In genomic region chr15:66145242-66146182, GRCh38 we compare ENCODE assay signal across 15 cellular contexts.
A peak's percentile ranks its signal among the peaks of the same experiment; 100 is the strongest.
DNase-seq lines count a peak whose midpoint lies in the region; ATAC-seq, FAIRE-seq and TF ChIP-seq lines count a peak whose summit lies in the region.
"Had no signal": no experiment of that assay in that cellular context is flagged by ENCODE, and none has a peak within 500 bp of the region (broad histone marks: within the 10 kb centered on the region; RNA-seq: fewer than 3 reads in every experiment).

No MANE protein-coding gene starts in this region.

- no peak overlapping the region for H3K9ac ChIP-seq in SK-N-SH
- H3K9ac ChIP-seq in astrocyte (ENCODE audit: low read length), result no peak overlapping the region
- no peak overlapping the region for H3K9ac ChIP-seq in mammary epithelial cell (ENCODE audit: insufficient read depth, low read length)
- H3K9ac ChIP-seq: parathyroid adenoma had no signal

- BruUV-seq in mammary epithelial cell (replicated peaks; lab: Mats Ljungman, UMichigan), result no TSS peak

- H3K9me3 ChIP-seq in SK-N-SH (no peaks in the 10 kb centered on the region), astrocyte (ENCODE audit: insufficient read depth, low read depth, low read length) (no peaks in the 10 kb centered on the region), mammary epithelial cell (replicated peaks; ENCODE audit: insufficient read depth, low read length) (no peaks in the 10 kb centered on the region)
- H3K9me3 ChIP-seq: vagina had no signal

- dilution Hi-C loops in mammary epithelial cell (cut with HindIII; ENCODE audit: low sequenced_read_pairs), result no loop called here

- no peak for TF ChIP-seq CTCF in SK-N-SH (IDR thresholded peaks at IDR 0.05)
- TF ChIP-seq CTCF in astrocyte (IDR thresholded peaks at IDR 0.05; ENCODE audit: insufficient read depth, low read depth, low read length), result no peak
- no peak for TF ChIP-seq CTCF in endothelial cell (IDR thresholded peaks at IDR 0.05; ENCODE audit: unreplicated experiment)
- TF ChIP-seq CTCF in mammary epithelial cell (conservative IDR thresholded peaks at IDR 0.05 in 1 of 2, IDR thresholded peaks at IDR 0.05 in 1 of 2; ENCODE audit: extremely low read depth in 1 of 2, insufficient read depth in 1 of 2, low read depth in 1 of 2, low read length in 2 of 2), result no peak

- ATAC-seq in SK-N-SH treated with all-trans-retinoic acid at 6 μM for 48 hours, result no peak
- ATAC-seq in GM18909 (IDR thresholded peaks at IDR 0.05; ENCODE audit: poor library complexity, unreplicated experiment), result no peak
- ATAC-seq: T-cell had no signal

- H3K79me2 ChIP-seq in SK-N-SH (ENCODE audit: insufficient read depth), result no peaks in the 10 kb centered on the region
- H3K79me2 ChIP-seq in astrocyte (ENCODE audit: insufficient read depth, low read length), result no peaks in the 10 kb centered on the region
- H3K79me2 ChIP-seq in mammary epithelial cell (ENCODE audit: insufficient read depth, low read length), result no peaks in the 10 kb centered on the region
- H3K79me2 ChIP-seq: hepatocyte, parathyroid adenoma had no signal

- WGBS in SK-N-SH (ENCODE audit: low lambda C conversion rate), result 33% methylated on average over 10 of the region's 10 CpGs
- whole genome bisulfite sequencing in mammary epithelial cell (ENCODE audit: low coverage, missing lambda C conversion rate), result 64% methylated on average over 10 of the region's 10 CpGs

- H2AFZ ChIP-seq in SK-N-SH (ENCODE audit: low read depth) (no peak overlapping the region), astrocyte (ENCODE audit: low read depth, low read length) (no peak overlapping the region), mammary epithelial cell (ENCODE audit: low read depth, low read length) (no peak overlapping the region)
- H2AFZ ChIP-seq: hepatocyte, parathyroid adenoma had no signal

- H3K4me3 Mint-ChIP-seq in astrocyte (ENCODE audit: unreplicated experiment) (no peak overlapping the region), endothelial cell (ENCODE audit: unreplicated experiment) (no peak overlapping the region)
- H3K4me3 Mint-ChIP-seq: activated CD4-positive, alpha-beta memory T cell treated with anti-CD3 and anti-CD28 coated beads, Interleukin-2, amount 10 ng/mL, durations not matched to agents 7 days and 5 days; T-cell had no signal

- H3K4me2 ChIP-seq in SK-N-SH, result no peak overlapping the region
- no peak overlapping the region for H3K4me2 ChIP-seq in astrocyte (ENCODE audit: low read length)
- no peak overlapping the region for H3K4me2 ChIP-seq in mammary epithelial cell (ENCODE audit: insufficient read depth, low read depth, low read length)
- H3K4me2 ChIP-seq: hepatocyte had no signal

- DNase-seq in SK-N-SH, result peak; percentile 48
- DNase-seq in NCI-H2171 treated with DMSO at 0.1 percent for 48 hours (lab: John Stamatoyannopoulos, UW), result peak; percentile 77
- peak; percentile 2 for DNase-seq in astrocyte (ENCODE audit: low read depth)
- no peak for DNase-seq in endothelial cell (ENCODE audit: low spot score)
- DNase-seq in GM19240 (ENCODE audit: insufficient read length, low spot score), result no peak
- no peak for DNase-seq in mammary epithelial cell
- DNase-seq: activated CD4-positive, alpha-beta memory T cell treated with anti-CD3 and anti-CD28 coated beads, Interleukin-2, amount 10 ng/mL, durations not matched to agents 7 days and 5 days; activated gamma-delta T cell treated with Interleukin-2 at 50 U/mL for 16 hours; central memory CD4-positive, alpha-beta T cell; T-cell had no signal

- peaks cover 3% of the 10 kb centered on the region for H3K36me3 Mint-ChIP-seq in astrocyte (ENCODE audit: low read depth, unreplicated experiment)
- H3K36me3 Mint-ChIP-seq in endothelial cell (ENCODE audit: low read depth, unreplicated experiment), result no peaks in the 10 kb centered on the region
- H3K36me3 Mint-ChIP-seq: T-cell had no signal

- H3K4me1 Mint-ChIP-seq in astrocyte (ENCODE audit: low read depth, unreplicated experiment), result peaks cover 9% of the 10 kb centered on the region
- peaks cover 14% of the 10 kb centered on the region for H3K4me1 Mint-ChIP-seq in endothelial cell (ENCODE audit: unreplicated experiment)
- H3K4me1 Mint-ChIP-seq: T-cell had no signal

- H3K27ac Mint-ChIP-seq in astrocyte (ENCODE audit: unreplicated experiment) (no peak overlapping the region), endothelial cell (ENCODE audit: unreplicated experiment) (no peak overlapping the region)
- H3K27ac Mint-ChIP-seq: activated CD4-positive, alpha-beta memory T cell treated with anti-CD3 and anti-CD28 coated beads, Interleukin-2, amount 10 ng/mL, durations not matched to agents 7 days and 5 days; T-cell had no signal

- no peak overlapping the region for H3K4me3 ChIP-seq in SK-N-SH (ENCODE audit: low read depth in 2 of 2, low read length in 1 of 2)
- no peak overlapping the region for H3K4me3 ChIP-seq in astrocyte (ENCODE audit: insufficient read depth, low read depth, low read length)
- no peak overlapping the region for H3K4me3 ChIP-seq in mammary epithelial cell (replicated peaks in 1 of 3; ENCODE audit: insufficient read depth in 1 of 3, low read depth in 2 of 3, low read length in 3 of 3)
- H3K4me3 ChIP-seq: hepatocyte, vagina had no signal

- intact Hi-C loops in mammary epithelial cell (cut with micrococcal nuclease), result no loop called here

- POLR2A ChIA-PET in SK-N-SH (lab: Yijun Ruan, JAX), result no interaction called here

- H3K27me3 ChIP-seq in SK-N-SH (ENCODE audit: insufficient read depth) (peaks cover 13% of the 10 kb centered on the region), astrocyte (ENCODE audit: insufficient read depth, low read length) (peaks cover 27% of the 10 kb centered on the region), mammary epithelial cell (ENCODE audit: insufficient read depth, low read length) (no peaks in the 10 kb centered on the region)
- H3K27me3 ChIP-seq: vagina had no signal

- FAIRE-seq in astrocyte (lab: Jason Lieb, UNC), result no peak

- H3K9me3 Mint-ChIP-seq in astrocyte (ENCODE audit: unreplicated experiment) (peaks cover 2% of the 10 kb centered on the region), endothelial cell (ENCODE audit: unreplicated experiment) (no peaks in the 10 kb centered on the region)
- H3K9me3 Mint-ChIP-seq: activated CD4-positive, alpha-beta memory T cell treated with anti-CD3 and anti-CD28 coated beads, Interleukin-2, amount 10 ng/mL, durations not matched to agents 7 days and 5 days; T-cell had no signal

- H3K4me1 ChIP-seq in SK-N-SH (ENCODE audit: control insufficient read depth in 1 of 2, insufficient read depth in 2 of 2, low read depth in 1 of 2, low read length in 1 of 2) (peaks cover 0 to 78% of the 10 kb centered on the region in 2 experiments; a peak in 1 of 4 replicates), astrocyte (ENCODE audit: insufficient read depth, low read length) (no peaks in the 10 kb centered on the region), mammary epithelial cell (ENCODE audit: insufficient read depth, low read length) (no peaks in the 10 kb centered on the region)
- H3K4me1 ChIP-seq: parathyroid adenoma, vagina had no signal

- H3K36me3 ChIP-seq in SK-N-SH (replicated peaks in 1 of 2; ENCODE audit: control insufficient read depth in 1 of 2, insufficient read depth in 2 of 2, low read length in 1 of 2), result no peaks in the 10 kb centered on the region
- H3K36me3 ChIP-seq in astrocyte (ENCODE audit: insufficient read depth, low read length), result no peaks in the 10 kb centered on the region
- H3K36me3 ChIP-seq in mammary epithelial cell (ENCODE audit: insufficient read depth, low read length), result no peaks in the 10 kb centered on the region
- H3K36me3 ChIP-seq: vagina had no signal

- H3K27me3 Mint-ChIP-seq in astrocyte (ENCODE audit: low read depth, unreplicated experiment) (peaks cover 79% of the 10 kb centered on the region), endothelial cell (ENCODE audit: unreplicated experiment) (peaks cover 6% of the 10 kb centered on the region)

- no peaks in the 10 kb centered on the region for H3F3A ChIP-seq in SK-N-SH (replicated peaks; ENCODE audit: insufficient read depth)

- TF ChIP-seq RAD21 in SK-N-SH (IDR thresholded peaks at IDR 0.05; ENCODE audit: low read length), result no peak

- peak overlapping the region in 1 of 2 experiments; percentile 80; a peak in 2 of 4 replicates for H3K27ac ChIP-seq in SK-N-SH (ENCODE audit: low read depth in 2 of 2, low read length in 1 of 2)
- no peak overlapping the region for H3K27ac ChIP-seq in astrocyte (ENCODE audit: low read depth, low read length)
- no peak overlapping the region for H3K27ac ChIP-seq in mammary epithelial cell (ENCODE audit: insufficient read depth, low read depth, low read length)
- H3K27ac ChIP-seq: hepatocyte, parathyroid adenoma, vagina had no signal

- CTCF ChIA-PET in SK-N-SH (lab: Yijun Ruan, JAX) (interaction anchor here (1.0 to 1.4 kb wide), 6 partner anchors 12 to 229 kb away, joined by 3 to 7 read pairs (median 5); no protein-coding TSS in a partner anchor), mammary epithelial cell (lab: Charles Lee; ENCODE audit: low non-redundant PET) (no interaction called here)

- in situ Hi-C loops in mammary epithelial cell (cut with MboI; ENCODE audit: low sequenced_read_pairs in 2 of 2), result no loop called here

- H3K9me2 ChIP-seq in SK-N-SH, result no peaks in the 10 kb centered on the region

- TF ChIP-seq EP300 in SK-N-SH (IDR thresholded peaks at IDR 0.05; ENCODE audit: borderline replicate concordance in 1 of 2, low read depth in 1 of 2, low read length in 1 of 2), result no peak

- H4K20me1 ChIP-seq in SK-N-SH (ENCODE audit: insufficient read depth) (no peaks in the 10 kb centered on the region), astrocyte (ENCODE audit: insufficient read depth, low read length) (no peaks in the 10 kb centered on the region), mammary epithelial cell (ENCODE audit: insufficient read depth, low read length) (no peaks in the 10 kb centered on the region)

TF ChIP-seq in SK-N-SH, 30 proteins besides CTCF, POLR2A, EP300 and RAD21 (continues in another document):
- no peak for TF ChIP-seq MAX (IDR thresholded peaks at IDR 0.05; ENCODE audit: low read depth)

TF ChIP-seq in SK-N-SH treated with all-trans-retinoic acid at 6 μM for 48 hours, 23 proteins besides CTCF, POLR2A, EP300 and RAD21:
- TF ChIP-seq CSRNP3 (CRISPR knock-in tag; IDR thresholded peaks at IDR 0.05) (no peak), TCF4 (CRISPR knock-in tag; IDR thresholded peaks at IDR 0.05; ENCODE audit: borderline replicate concordance) (no peak), ZFP3 (CRISPR knock-in tag; IDR thresholded peaks at IDR 0.05) (no peak)

Comparison
In these comparisons a context has a peak if more than half of its experiments do, and no peak if none do; other contexts are left out.
1. DNase-seq: peak in SK-N-SH (single experiment), NCI-H2171 treated with DMSO at 0.1 percent for 48 hours (single experiment) and astrocyte (single experiment); none in endothelial cell (single experiment), GM19240 (single experiment) and mammary epithelial cell (single experiment).